1 cellular context compared by ENCODE assay signal in genomic region chr3:160225181-160226025, GRCh38.
TF ChIP-seq lines count a peak whose summit lies in the region.

Gene C3orf80, plus strand, starts transcription at chr3:160225422. Its CDS starts 214 bp downstream, at chr3:160225636.

TF ChIP-seq in HepG2, 621 proteins besides CTCF, POLR2A, EP300 and RAD21 (continued from another document):
- 0 out of 2 replicates have a peak, but pooled peaks have one; percentile 36 for TF ChIP-seq ZNF451 (CRISPR knock-in tag; IDR thresholded peaks at IDR 0.05)
- no peak for TF ChIP-seq GPBP1L1 (CRISPR knock-in tag; IDR thresholded peaks at IDR 0.05)
- TF ChIP-seq MYC (CRISPR knock-in tag; IDR thresholded peaks at IDR 0.05; ENCODE audit: borderline replicate concordance): 0 out of 2 replicates have a peak, but pooled peaks have one; percentile 22
- 0 out of 2 replicates have a peak, but pooled peaks have one; percentile 42 for TF ChIP-seq ZFAT (CRISPR knock-in tag; conservative IDR thresholded peaks at IDR 0.05)
